Comparison of ENCODE assay signal across 21 cellular contexts in genomic region chr6:124974770-124975377, GRCh38. TPM values are rescaled to one million over a fixed set of nuclear protein-coding genes. Genes with fewer than 3 reads are reported as not detected.
A peak's percentile ranks its signal among the peaks of the same experiment; 100 is the strongest.
DNase-seq lines count a peak whose midpoint lies in the region; ATAC-seq, FAIRE-seq and TF ChIP-seq lines count a peak whose summit lies in the region.
"Had no signal": no experiment of that assay in that cellular context is flagged by ENCODE, and none has a peak within 500 bp of the region (broad histone marks: within the 10 kb centered on the region; RNA-seq: fewer than 3 reads in every experiment).

No MANE protein-coding gene starts in this region.

- H2AK5ac ChIP-seq in IMR-90 (ENCODE audit: low read depth, low read length): no peak overlapping the region

- in situ Hi-C loops in IMR-90 (cut with MboI; ENCODE audit: low sequenced_read_pairs): loop anchor here (25.0 kb wide), 1 partner anchor 137 kb away; no protein-coding TSS in a partner anchor

- peaks cover 3% of the 10 kb centered on the region; the same call in 1 of the 2 replicates for H3K9me1 ChIP-seq in IMR-90 (ENCODE audit: insufficient read depth, low read length)

- no peak overlapping the region for H3K9ac ChIP-seq in IMR-90 (ENCODE audit: low read depth, low read length)

- H3K36me3 ChIP-seq in IMR-90 (ENCODE audit: control insufficient read depth, insufficient read depth, low read length) (peaks cover 14% of the 10 kb centered on the region), hepatocyte (replicated peaks; ENCODE audit: insufficient read depth, low read depth) (no peaks in the 10 kb centered on the region), aorta (ENCODE audit: control insufficient read depth in 1 of 2, insufficient read depth in 2 of 2, low read length in 1 of 2) (peaks cover 0 to 2% of the 10 kb centered on the region in 2 donors)

- no peak for TF ChIP-seq RAD21 in IMR-90 (IDR thresholded peaks at IDR 0.05; ENCODE audit: low read length)

- H4K5ac ChIP-seq in IMR-90 (ENCODE audit: low read depth, low read length): no peak overlapping the region

- dilution Hi-C loops in IMR-90 (cut with HindIII; ENCODE audit: low sequenced_read_pairs, unreplicated experiment): no loop called here

- peaks cover 82% of the 10 kb centered on the region for H3K79me2 ChIP-seq in hepatocyte

- no peak overlapping the region for H2AFZ ChIP-seq in IMR-90 (replicated peaks; ENCODE audit: low read length, poor library complexity)
- H2AFZ ChIP-seq in hepatocyte: no peak overlapping the region

- H3K4me3 ChIP-seq in IMR-90 (ENCODE audit: insufficient read depth, low read depth, low read length) (no peak overlapping the region), hepatocyte (no peak overlapping the region), aorta (ENCODE audit: low read length in 2 of 2) (no peak overlapping the region)

- no peak overlapping the region for H3K4ac ChIP-seq in IMR-90 (ENCODE audit: low read depth, low read length)

- no CpG with 5 or more reads among the region's 6 CpGs for WGBS in IMR-90 (ENCODE audit: extremely low coverage in 2 of 2, insufficient read length in 1 of 2), 2 experiments
- WGBS in hepatocyte (ENCODE audit: low lambda C conversion rate, missing lambda C conversion rate): 77% methylated on average over 6 of the region's 6 CpGs
- 86 to 88% methylated on average over 6 of the region's 6 CpGs for WGBS in aorta, 2 donors

- DNase-seq in COLO668 (lab: John Stamatoyannopoulos, UW; ENCODE audit: unreplicated experiment): peak; percentile 26
- DNase-seq in IMR-90: no peak
- peak; percentile 96 for DNase-seq in NCI-H69 (lab: John Stamatoyannopoulos, UW)
- no peak for DNase-seq in hepatocyte (ENCODE audit: low spot score)
- DNase-seq in HTR-8/SVneo (ENCODE audit: insufficient read length, low spot score): no peak
- DNase-seq in aorta: no peak
- DNase-seq in stimulated activated CD8-positive, alpha-beta memory T cell treated with anti-CD3 and anti-CD28 coated beads, Interleukin-4, amount 100 ng/mL, for 48 hours: no peak
- DNase-seq: DND-41, GDM1, GOT3, Karpas-422, MM.1S, NCI-H1092 treated with DMSO at 0.1 percent for 48 hours, NCI-H2029 treated with DMSO at 0.1 percent for 48 hours, NCI-H526 treated with DMSO at 0.1 percent for 48 hours, T-cell, T-helper 9 cell had no signal

- no peak overlapping the region for H2BK20ac ChIP-seq in IMR-90 (ENCODE audit: low read depth, low read length)

- TF ChIP-seq CTCF in IMR-90 (conservative IDR thresholded peaks at IDR 0.05; ENCODE audit: low read depth, low read length) (no peak), hepatocyte (IDR thresholded peaks at IDR 0.05; ENCODE audit: poor library complexity) (no peak)

- CTCF ChIA-PET in IMR-90 (lab: Yijun Ruan, JAX): no interaction called here

- no peak overlapping the region for H3K23ac ChIP-seq in IMR-90 (ENCODE audit: low read depth, low read length)

- H3K18ac ChIP-seq in IMR-90 (ENCODE audit: low read depth, low read length): no peak overlapping the region

- FAIRE-seq in HTR-8/SVneo (lab: Jason Lieb, UNC): no peak
- FAIRE-seq: GM12891 had no signal

- H2BK15ac ChIP-seq in IMR-90 (ENCODE audit: low read depth, low read length): no peak overlapping the region

- POLR2A ChIA-PET in IMR-90 (lab: Charles Lee; ENCODE audit: unreplicated experiment): no interaction called here

- no peak overlapping the region for H3K27ac ChIP-seq in IMR-90 (ENCODE audit: insufficient read depth, low read length)
- H3K27ac ChIP-seq in hepatocyte: peak overlapping the region; percentile 5
- H3K27ac ChIP-seq in aorta (ENCODE audit: low read depth in 1 of 2, low read length in 2 of 2): no peak overlapping the region

- H4K20me1 ChIP-seq in IMR-90 (ENCODE audit: insufficient read depth, low read length): peaks cover 21% of the 10 kb centered on the region; the same call in 1 of the 2 replicates
- no peaks in the 10 kb centered on the region for H4K20me1 ChIP-seq in hepatocyte (ENCODE audit: insufficient read depth, poor library complexity, severe bottlenecking)

- H2AK9ac ChIP-seq in IMR-90 (replicated peaks; ENCODE audit: low read depth, low read length, poor library complexity): no peak overlapping the region

- H3K14ac ChIP-seq in IMR-90 (replicated peaks; ENCODE audit: low read depth, low read length): no peak overlapping the region

- ATAC-seq in IMR-90 (ENCODE audit: low read depth): no peak
- ATAC-seq in aorta (ENCODE audit: low FRiP score): no peak
- ATAC-seq in GM18873 (IDR thresholded peaks at IDR 0.05; ENCODE audit: low FRiP score, unreplicated experiment): no peak
- ATAC-seq: Panc1, Right ventricle myocardium inferior, T-cell had no signal

- H3K27me3 ChIP-seq in IMR-90 (ENCODE audit: control insufficient read depth, insufficient read depth, low read length) (no peaks in the 10 kb centered on the region), hepatocyte (no peaks in the 10 kb centered on the region), aorta (ENCODE audit: control insufficient read depth in 1 of 2, insufficient read depth in 2 of 2, low read length in 1 of 2) (no peaks in the 10 kb centered on the region)

- intact Hi-C loops in IMR-90 (cut with micrococcal nuclease) (no loop called here), aorta (cut with DNase I) (no loop called here)

- H3K9me3 ChIP-seq in IMR-90 (ENCODE audit: control insufficient read depth, insufficient read depth, low read length) (peaks cover 5% of the 10 kb centered on the region; the same call in 1 of the 2 replicates), hepatocyte (ENCODE audit: low read depth) (no peaks in the 10 kb centered on the region), aorta (ENCODE audit: control insufficient read depth, low read length) (no peaks in the 10 kb centered on the region)

- H4K91ac ChIP-seq in IMR-90 (ENCODE audit: insufficient read depth, low read depth, low read length): no peak overlapping the region

- H3K9me2 ChIP-seq in hepatocyte (replicated peaks; ENCODE audit: insufficient read depth): no peaks in the 10 kb centered on the region

- no peak overlapping the region for H3K4me2 ChIP-seq in IMR-90 (ENCODE audit: low read depth, low read length)
- no peak overlapping the region for H3K4me2 ChIP-seq in hepatocyte

- H4K8ac ChIP-seq in IMR-90 (ENCODE audit: low read depth in 2 of 2, low read length in 2 of 2): no peak overlapping the region

- no peak overlapping the region for H3K56ac ChIP-seq in IMR-90 (ENCODE audit: extremely low read depth, insufficient read depth, low read length)

- H3K4me1 ChIP-seq in IMR-90 (ENCODE audit: control insufficient read depth, insufficient read depth, low read length): peaks cover 10% of the 10 kb centered on the region
- H3K4me1 ChIP-seq in hepatocyte (ENCODE audit: insufficient read depth): peaks cover 4% of the 10 kb centered on the region
- H3K4me1 ChIP-seq in aorta (ENCODE audit: control insufficient read depth in 1 of 2, insufficient read depth in 2 of 2, low read length in 2 of 2): peaks cover 2 to 7% of the 10 kb centered on the region in 2 donors

- no peak for TF ChIP-seq POLR2A in IMR-90 (IDR thresholded peaks at IDR 0.05; ENCODE audit: low read depth, low read length)

- H3K79me1 ChIP-seq in IMR-90 (ENCODE audit: low read depth in 1 of 2, low read length in 2 of 2): peaks cover 56 to 74% of the 10 kb centered on the region in 2 experiments

- BruUV-seq in IMR-90 (replicated peaks; lab: Mats Ljungman, UMichigan): no TSS peak

- peak overlapping the region; percentile 1 for H2BK5ac ChIP-seq in IMR-90 (ENCODE audit: low read depth, low read length, poor library complexity, severe bottlenecking)

- H2BK120ac ChIP-seq in IMR-90 (ENCODE audit: low read depth, low read length): no peak overlapping the region

TF ChIP-seq in IMR-90, 13 proteins besides CTCF, POLR2A, EP300 and RAD21:
- TF ChIP-seq FOS (IDR thresholded peaks at IDR 0.05; ENCODE audit: low read depth, low read length) (no peak), ELK1 (IDR thresholded peaks at IDR 0.05; ENCODE audit: borderline replicate concordance, low read depth, low read length) (no peak), NFE2L2 (IDR thresholded peaks at IDR 0.05; ENCODE audit: low read depth, low read length) (no peak), USF2 (IDR thresholded peaks at IDR 0.05; ENCODE audit: low read depth, low read length) (no peak), BHLHE40 (IDR thresholded peaks at IDR 0.05; ENCODE audit: low read depth, low read length) (no peak), CEBPB (IDR thresholded peaks at IDR 0.05; ENCODE audit: low read depth, low read length) (no peak), SMC3 (IDR thresholded peaks at IDR 0.05; ENCODE audit: low read depth, low read length) (no peak), RCOR1 (IDR thresholded peaks at IDR 0.05; ENCODE audit: insufficient replicate concordance, low read length) (no peak), MXI1 (IDR thresholded peaks at IDR 0.05; ENCODE audit: borderline replicate concordance, low read depth, low read length) (no peak), MAFK (IDR thresholded peaks at IDR 0.05; ENCODE audit: low read depth, low read length) (no peak)
TF ChIP-seq in IMR-90: peak in this region for 0.

RNA-seq across cellular contexts. Expression of gene RNF217, which starts 12.6 kb away (rescaled TPM):
- total RNA-seq in IMR-90 (2012; rRNA removed) (16.7 and 20.4 TPM in 2 replicates), hepatocyte (18.4 and 167 TPM in 2 replicates), aorta (10 to 100 TPM; 52.6 to 79.5 TPM)
- polyA plus RNA-seq in IMR-90 (2012; rRNA removed) (11.7 TPM in 2 replicates), hepatocyte (7.9 and 8.8 TPM in 2 replicates), aorta (10 to 100 TPM in 1 of 2 donors, 1 to 10 TPM in 1; 5.0 to 14.2 TPM)
- 2.5 and 2.7 TPM in 2 replicates for polyA plus RNA-seq in IMR-90 (2012; cell fraction: cytosol; rRNA removed)
- polyA plus RNA-seq in IMR-90 (2012; cell fraction: nucleus; rRNA removed; ENCODE audit: low replicate concordance): 7.8 and 59.2 TPM in 2 replicates

Comparison
In these comparisons a context has a peak if more than half of its experiments do, and no peak if none do; other contexts are left out.
1. DNase-seq: peak in COLO668 (single experiment) and NCI-H69 (single experiment); none in IMR-90 (single experiment), hepatocyte (single experiment), HTR-8/SVneo (single experiment), aorta (0 of 2) and stimulated activated CD8-positive, alpha-beta memory T cell treated with anti-CD3 and anti-CD28 coated beads, Interleukin-4, amount 100 ng/mL, for 48 hours (single experiment).